23 cellular contexts compared by ENCODE assay signal in the genomic region with DNA sequence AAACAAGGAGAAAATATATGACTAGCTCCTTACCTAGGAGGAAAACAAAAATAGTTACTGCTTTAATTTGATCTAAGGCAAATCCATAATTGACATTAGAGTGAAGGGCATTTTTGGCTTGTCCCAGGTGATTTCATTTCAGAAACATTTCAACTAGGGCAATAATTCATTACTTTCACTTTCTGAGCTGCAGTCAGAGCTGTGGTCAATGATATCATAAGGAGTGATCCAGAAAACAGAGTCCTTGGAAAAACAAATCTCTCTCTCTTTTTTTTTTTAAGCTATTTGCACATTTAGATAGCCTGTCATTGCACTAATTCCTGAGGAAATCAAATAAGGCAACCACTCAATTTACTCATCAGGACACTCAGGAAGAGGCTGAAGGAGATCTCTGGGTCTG.
"Had no signal": no experiment of that assay in that cellular context is flagged by ENCODE, and none has a peak within 500 bp of the region (broad histone marks: within the 10 kb centered on the region; RNA-seq: fewer than 3 reads in every experiment).

No MANE protein-coding gene starts in this region.

- H3K36me3 ChIP-seq: left ventricle myocardium inferior, lower lobe of right lung, suprapubic skin, thyroid gland, upper lobe of left lung, vagina had no signal

- H3K4me3 Mint-ChIP-seq: endodermal cell; memory B cell; mesothelial cell of epicardium; natural killer cell; neural crest cell; stimulated activated effector memory CD8-positive, alpha-beta T cell treated with anti-CD3 and anti-CD28 coated beads, Interleukin-12 subunit alpha, Interleukin-12 subunit beta, amount 100 ng/mL, for 72 hours had no signal

- H3K27ac Mint-ChIP-seq: endodermal cell; memory B cell; mesothelial cell of epicardium; natural killer cell; stimulated activated effector memory CD8-positive, alpha-beta T cell treated with anti-CD3 and anti-CD28 coated beads, Interleukin-12 subunit alpha, Interleukin-12 subunit beta, amount 100 ng/mL, for 72 hours had no signal

- H3K4me1 Mint-ChIP-seq: memory B cell; natural killer cell; neural crest cell; stimulated activated effector memory CD8-positive, alpha-beta T cell treated with anti-CD3 and anti-CD28 coated beads, Interleukin-12 subunit alpha, Interleukin-12 subunit beta, amount 100 ng/mL, for 72 hours had no signal

- H3K27ac ChIP-seq: coronary artery, foreskin keratinocyte, hepatocyte, left ventricle myocardium inferior, lower lobe of right lung, suprapubic skin, thyroid gland, upper lobe of left lung, vagina had no signal

- H3K9me3 ChIP-seq: thyroid gland, vagina had no signal

- H3K27me3 Mint-ChIP-seq: memory B cell had no signal

- H3K4me3 ChIP-seq: coronary artery, hepatocyte, left ventricle myocardium inferior, lower lobe of right lung, suprapubic skin, thyroid gland, upper lobe of left lung, vagina had no signal

- DNase-seq: effector CD4-positive, alpha-beta T cell; endodermal cell; erythroblast; head of caudate nucleus; left ventricle myocardium inferior; lower lobe of right lung; natural killer cell; right cardiac atrium; small intestine; stimulated activated CD4-positive, alpha-beta T cell treated with anti-CD3 and anti-CD28 coated beads, Interleukin-4, amount 100 ng/mL, for 1 hour; stimulated activated CD8-positive, alpha-beta memory T cell treated with anti-CD3 and anti-CD28 coated beads, Interleukin-4, amount 100 ng/mL, for 48 hours; stimulated activated naive CD8-positive, alpha-beta T cell treated with anti-CD3 and anti-CD28 coated beads, Interleukin-15, Interleukin-2, amounts not matched to agents 100 U/mL and 50 U/mL, for 24 hours; thyroid gland; upper lobe of left lung had no signal

- H3K9me3 Mint-ChIP-seq: endodermal cell had no signal

- H3K4me2 ChIP-seq: hepatocyte had no signal

- H3K79me2 ChIP-seq: hepatocyte had no signal

- H3K27me3 ChIP-seq: foreskin keratinocyte, hepatocyte, suprapubic skin, thyroid gland, upper lobe of left lung, vagina had no signal

- H3K4me1 ChIP-seq: foreskin keratinocyte, left ventricle myocardium inferior, lower lobe of right lung, suprapubic skin, thyroid gland, upper lobe of left lung, vagina had no signal

- H2AFZ ChIP-seq: hepatocyte had no signal

- ATAC-seq: foreskin keratinocyte; lower lobe of right lung; natural killer cell; right cardiac atrium; stimulated activated effector memory CD8-positive, alpha-beta T cell treated with anti-CD3 and anti-CD28 coated beads, Interleukin-12 subunit alpha, Interleukin-12 subunit beta, amount 100 ng/mL, for 72 hours; stimulated activated naive CD8-positive, alpha-beta T cell treated with anti-CD3 and anti-CD28 coated beads, Interleukin-15, Interleukin-2, amounts not matched to agents 100 U/mL and 50 U/mL, for 24 hours had no signal

- H3K36me3 Mint-ChIP-seq: memory B cell; mesothelial cell of epicardium; stimulated activated effector memory CD8-positive, alpha-beta T cell treated with anti-CD3 and anti-CD28 coated beads, Interleukin-12 subunit alpha, Interleukin-12 subunit beta, amount 100 ng/mL, for 72 hours had no signal
